Comparison of ENCODE assay signal across 25 cellular contexts in genomic region chr9:27818348-27818747, GRCh38.
"Had no signal": no experiment of that assay in that cellular context is flagged by ENCODE, and none has a peak within 500 bp of the region (broad histone marks: within the 10 kb centered on the region; RNA-seq: fewer than 3 reads in every experiment).

No MANE protein-coding gene starts in this region.

- ATAC-seq: effector memory CD8-positive, alpha-beta T cell; heart right ventricle; left cardiac atrium; left lung; mucosa of descending colon; psoas muscle; right cardiac atrium; stimulated activated effector memory CD8-positive, alpha-beta T cell treated with anti-CD3 and anti-CD28 coated beads, Interleukin-12 subunit alpha, Interleukin-12 subunit beta, amount 100 ng/mL, for 72 hours; stimulated activated naive CD8-positive, alpha-beta T cell treated with anti-CD3 and anti-CD28 coated beads, Interleukin-15, Interleukin-2, amounts not matched to agents 100 U/mL and 50 U/mL, for 24 hours had no signal

- DNase-seq: cortex of kidney; effector memory CD8-positive, alpha-beta T cell; erythroblast; esophagus squamous epithelium; foreskin melanocyte; glutamatergic neuron; heart right ventricle; left cardiac atrium; left lung; mesenchymal stem cell; mucosa of descending colon; naive B cell; occipital lobe; ovary; posterior cingulate gyrus; psoas muscle; right cardiac atrium; sigmoid colon; stimulated activated CD4-positive, alpha-beta T cell treated with anti-CD3 and anti-CD28 coated beads, Interleukin-2, amount 100 ng/mL, for 24 hours; stimulated activated CD4-positive, alpha-beta T cell treated with anti-CD3 and anti-CD28 coated beads, Interleukin-4, amount 100 ng/mL, for 24 hours; stimulated activated naive CD8-positive, alpha-beta T cell treated with anti-CD3 and anti-CD28 coated beads, Interleukin-15, Interleukin-2, amounts not matched to agents 100 U/mL and 50 U/mL, for 24 hours; substantia nigra; testis; tibial artery had no signal
